33 cellular contexts compared by ENCODE assay signal in the genomic region with DNA sequence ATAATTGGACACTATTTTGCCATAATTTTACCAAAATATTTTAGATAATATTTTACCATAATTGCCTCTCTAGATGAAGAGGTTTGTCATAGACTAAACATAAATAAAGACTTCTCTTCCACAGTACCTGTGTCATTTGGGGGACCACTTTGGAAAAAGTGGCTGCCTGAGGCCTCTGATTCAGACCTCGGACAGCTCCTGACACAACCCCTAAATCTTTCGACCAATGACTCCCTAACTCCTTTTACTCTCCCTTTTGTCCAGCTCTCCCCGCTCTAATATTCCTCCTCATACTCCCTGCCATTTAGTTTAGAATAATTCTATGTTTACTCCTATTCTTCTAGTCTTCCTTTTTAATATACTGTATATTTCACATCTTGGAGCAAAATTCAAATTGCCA.
"Had no signal": no experiment of that assay in that cellular context is flagged by ENCODE, and none has a peak within 500 bp of the region (broad histone marks: within the 10 kb centered on the region; RNA-seq: fewer than 3 reads in every experiment).

No MANE protein-coding gene starts in this region.

- H3K36me3 Mint-ChIP-seq: activated CD4-positive, alpha-beta memory T cell treated with anti-CD3 and anti-CD28 coated beads for 36 hours; activated naive CD4-positive, alpha-beta T cell treated with anti-CD3 and anti-CD28 coated beads, Interleukin-2, amount 10 ng/mL, durations not matched to agents 7 days and 5 days; brain had no signal

- DNase-seq: activated B cell treated with CpG ODN at 0.5 μM for 24 hours; activated CD4-positive, alpha-beta memory T cell treated with anti-CD3 and anti-CD28 coated beads for 36 hours; activated CD4-positive, alpha-beta T cell treated with anti-CD3 and anti-CD28 coated beads for 4 hours; activated CD4-positive, alpha-beta T cell treated with anti-CD3 and anti-CD28 coated beads, Interleukin-2, amount 50 U/mL, for 1 hour; activated CD4-positive, CD25-positive, alpha-beta regulatory T cell treated with anti-CD3 and anti-CD28 coated beads, Interleukin-2, amount 50 U/mL, for 72 hours; activated CD8-positive, alpha-beta memory T cell treated with anti-CD3 and anti-CD28 coated beads for 24 hours; activated CD8-positive, alpha-beta memory T cell treated with anti-CD3 and anti-CD28 coated beads, Interleukin-2, amount 10 ng/mL, durations not matched to agents 7 days and 5 days; activated CD8-positive, alpha-beta memory T cell treated with anti-CD3 and anti-CD28 coated beads, Interleukin-2, amount 50 U/mL, for 48 hours; activated effector memory CD4-positive, alpha-beta T cell treated with Interleukin-2 at 50 U/mL for 16 hours; activated naive CD4-positive, alpha-beta T cell treated with anti-CD3 and anti-CD28 coated beads, Interleukin-2, amount 10 ng/mL, durations not matched to agents 7 days and 5 days; activated naive CD8-positive, alpha-beta T cell treated with anti-CD3 and anti-CD28 coated beads, Interleukin-2, amount 50 U/mL, for 24 hours; activated T-cell treated with anti-CD3 and anti-CD28 coated beads, Interleukin-2, amount 50 U/mL, for 48 hours; anterior cingulate cortex; central memory CD4-positive, alpha-beta T cell; NCI-H1092 treated with DMSO at 0.1 percent for 48 hours; NCI-H1417; NCI-H1930; NCI-H2081 treated with DMSO at 0.1 percent for 48 hours; NCI-H226; NCI-H524 treated with DMSO at 0.1 percent for 48 hours; NCI-H748 treated with DMSO at 0.1 percent for 48 hours; NK-92 treated with Interleukin-12 subunit alpha and Interleukin-12 subunit beta, amount 100 ng/mL, for 24 hours; PC-9; SHP77; SJCRH30; SW 1271; T-helper 1 cell; T-helper 2 cell; T-helper 9 cell had no signal

- H3K4me1 Mint-ChIP-seq: activated B cell treated with CpG ODN at 0.5 μM for 24 hours; activated naive CD4-positive, alpha-beta T cell treated with anti-CD3 and anti-CD28 coated beads, Interleukin-2, amount 10 ng/mL, durations not matched to agents 7 days and 5 days; activated naive CD8-positive, alpha-beta T cell treated with anti-CD3 and anti-CD28 coated beads, Interleukin-2, amount 50 U/mL, for 24 hours had no signal

- H3K27me3 Mint-ChIP-seq: brain had no signal

- ATAC-seq: activated CD8-positive, alpha-beta memory T cell treated with anti-CD3 and anti-CD28 coated beads, Interleukin-2, amount 10 ng/mL, durations not matched to agents 7 days and 5 days; activated naive CD8-positive, alpha-beta T cell treated with anti-CD3 and anti-CD28 coated beads, Interleukin-2, amount 50 U/mL, for 24 hours had no signal

- H3K27ac Mint-ChIP-seq: activated B cell treated with CpG ODN at 0.5 μM for 24 hours; activated CD4-positive, alpha-beta memory T cell treated with anti-CD3 and anti-CD28 coated beads for 36 hours; activated CD8-positive, alpha-beta memory T cell treated with anti-CD3 and anti-CD28 coated beads, Interleukin-2, amount 10 ng/mL, durations not matched to agents 7 days and 5 days; activated naive CD4-positive, alpha-beta T cell treated with anti-CD3 and anti-CD28 coated beads, Interleukin-2, amount 10 ng/mL, durations not matched to agents 7 days and 5 days; activated naive CD8-positive, alpha-beta T cell; activated naive CD8-positive, alpha-beta T cell treated with anti-CD3 and anti-CD28 coated beads, Interleukin-2, amount 50 U/mL, for 24 hours; brain had no signal

- H3K4me2 ChIP-seq: PC-9 had no signal

- H2AFZ ChIP-seq: PC-9 had no signal

- H3K27ac ChIP-seq: PC-9, SJCRH30, VCaP had no signal

- H3K4me3 Mint-ChIP-seq: activated B cell treated with CpG ODN at 0.5 μM for 24 hours; activated CD4-positive, alpha-beta memory T cell treated with anti-CD3 and anti-CD28 coated beads for 36 hours; activated CD8-positive, alpha-beta memory T cell treated with anti-CD3 and anti-CD28 coated beads, Interleukin-2, amount 10 ng/mL, durations not matched to agents 7 days and 5 days; activated naive CD4-positive, alpha-beta T cell treated with anti-CD3 and anti-CD28 coated beads, Interleukin-2, amount 10 ng/mL, durations not matched to agents 7 days and 5 days; activated naive CD8-positive, alpha-beta T cell; activated naive CD8-positive, alpha-beta T cell treated with anti-CD3 and anti-CD28 coated beads, Interleukin-2, amount 50 U/mL, for 24 hours; brain had no signal

- H3K27me3 ChIP-seq: SJCRH30 had no signal

- H3K9me3 Mint-ChIP-seq: activated B cell treated with CpG ODN at 0.5 μM for 24 hours; activated CD4-positive, alpha-beta memory T cell treated with anti-CD3 and anti-CD28 coated beads for 36 hours; activated naive CD4-positive, alpha-beta T cell treated with anti-CD3 and anti-CD28 coated beads, Interleukin-2, amount 10 ng/mL, durations not matched to agents 7 days and 5 days; activated naive CD8-positive, alpha-beta T cell treated with anti-CD3 and anti-CD28 coated beads, Interleukin-2, amount 50 U/mL, for 24 hours; brain had no signal

- H3K36me3 ChIP-seq: SJCRH30 had no signal

- H3K4me1 ChIP-seq: SJCRH30 had no signal

- FAIRE-seq: bronchial epithelial cell had no signal

- H3K4me3 ChIP-seq: PC-9, SJCRH30 had no signal

- H3K9me3 ChIP-seq: SJCRH30 had no signal
